29 cellular contexts compared by ENCODE assay signal in genomic region chr12:9381619-9382018, GRCh38.
DNase-seq lines count a peak whose midpoint lies in the region; ATAC-seq and TF ChIP-seq lines count a peak whose summit lies in the region.
"Had no signal": no experiment of that assay in that cellular context is flagged by ENCODE, and none has a peak within 500 bp of the region (broad histone marks: within the 10 kb centered on the region; RNA-seq: fewer than 3 reads in every experiment).

No MANE protein-coding gene starts in this region.

- 0 out of 2 replicates have a peak overlapping the region, but pooled peaks have one; percentile 8 for H2AFZ ChIP-seq in Loucy (ENCODE audit: low read length)
- H2AFZ ChIP-seq: GM23338, parathyroid adenoma had no signal

- no peak for ATAC-seq in SK-N-SH treated with all-trans-retinoic acid at 6 μM for 48 hours
- ATAC-seq: activated CD8-positive, alpha-beta memory T cell treated with anti-CD3 and anti-CD28 coated beads, Interleukin-2, amount 10 ng/mL, durations not matched to agents 7 days and 5 days; effector memory CD8-positive, alpha-beta T cell; GM23338; PC-3 had no signal

- no peaks in the 10 kb centered on the region for H3K9me3 ChIP-seq in Loucy (ENCODE audit: insufficient read depth, low read depth, low read length)
- H3K9me3 ChIP-seq: testis, uterus had no signal

- no peak overlapping the region for H3K4me3 ChIP-seq in Loucy (ENCODE audit: low read length, poor library complexity, severe bottlenecking)
- H3K4me3 ChIP-seq: coronary artery, GM23338, skin epidermis, testis, uterus had no signal

- no peaks in the 10 kb centered on the region for H3K9me2 ChIP-seq in Loucy (replicated peaks; ENCODE audit: low read depth, low read length)

- no peaks in the 10 kb centered on the region for H3K27me3 ChIP-seq in Loucy (ENCODE audit: insufficient read depth, low read length, poor library complexity, severe bottlenecking)
- H3K27me3 ChIP-seq: testis, uterus had no signal

- H3F3A ChIP-seq in Loucy (ENCODE audit: low read depth), result no peaks in the 10 kb centered on the region

- H3K9ac ChIP-seq in Loucy (ENCODE audit: low read depth, low read length, poor library complexity, severe bottlenecking), result no peak overlapping the region
- H3K9ac ChIP-seq: parathyroid adenoma had no signal

- H3K4me2 ChIP-seq in Loucy (ENCODE audit: low read depth, low read length, poor library complexity, severe bottlenecking), result no peak overlapping the region
- H3K4me2 ChIP-seq: GM23338 had no signal

- no peaks in the 10 kb centered on the region for H4K20me1 ChIP-seq in Loucy (ENCODE audit: insufficient read depth, low read length, poor library complexity, severe bottlenecking)

- H3K36me3 ChIP-seq in Loucy (ENCODE audit: insufficient read depth, low read length), result no peaks in the 10 kb centered on the region
- H3K36me3 ChIP-seq: uterus had no signal

- no peaks in the 10 kb centered on the region for H3K4me1 ChIP-seq in Loucy (ENCODE audit: insufficient read depth, low read length, poor library complexity, severe bottlenecking)
- H3K4me1 ChIP-seq: parathyroid adenoma, testis, uterus had no signal

- TF ChIP-seq CTCF in Loucy (conservative IDR thresholded peaks at IDR 0.05; ENCODE audit: low read length), result no peak

- H3K79me2 ChIP-seq in Loucy (ENCODE audit: insufficient read depth, low read length), result no peaks in the 10 kb centered on the region
- H3K79me2 ChIP-seq: parathyroid adenoma had no signal

- peak; percentile 36 for DNase-seq in SIG-M5 treated with dmso at 0.1 percent for 504 hours (lab: John Stamatoyannopoulos, UW; ENCODE audit: unreplicated experiment)
- no peak for DNase-seq in SIG-M5 (lab: John Stamatoyannopoulos, UW)
- peak; percentile 52 for DNase-seq in OCI-M1 (lab: John Stamatoyannopoulos, UW)
- peak; percentile 41 for DNase-seq in renal cortical epithelial cell (ENCODE audit: low read depth)
- DNase-seq in DMS79 (lab: John Stamatoyannopoulos, UW), result no peak
- no peak for DNase-seq in NK-92 (lab: John Stamatoyannopoulos, UW; ENCODE audit: unreplicated experiment)
- DNase-seq: 8988T; activated B cell treated with CpG ODN at 0.5 μM for 24 hours; activated CD8-positive, alpha-beta memory T cell treated with anti-CD3 and anti-CD28 coated beads, Interleukin-2, amount 10 ng/mL, durations not matched to agents 7 days and 5 days; activated T-cell treated with anti-CD3 and anti-CD28 coated beads, Interleukin-2, amount 50 U/mL, for 48 hours; caudate nucleus; CD4-positive, alpha-beta T cell; effector memory CD8-positive, alpha-beta T cell; glutamatergic neuron; NCI-H1417 treated with DMSO at 0.1 percent for 48 hours; NCI-H2081 treated with DMSO at 0.1 percent for 48 hours; NCI-H345; NCI-H774; PC-3; stimulated activated naive CD4-positive, alpha-beta T cell treated with Interleukin-2 at 50 U/mL for 16 hours; SW 1271; testis; uterus had no signal

TF ChIP-seq in SK-N-SH treated with all-trans-retinoic acid at 6 μM for 48 hours, 23 proteins besides CTCF, POLR2A, EP300 and RAD21:
- TF ChIP-seq ESRRG (CRISPR knock-in tag; IDR thresholded peaks at IDR 0.05) (no peak), CSDC2 (CRISPR knock-in tag; IDR thresholded peaks at IDR 0.05) (no peak), GLIS3 (CRISPR knock-in tag; IDR thresholded peaks at IDR 0.05) (no peak)

Comparison
In these comparisons a context has a peak if more than half of its experiments do, and no peak if none do; other contexts are left out.
1. DNase-seq: peak in SIG-M5 treated with dmso at 0.1 percent for 504 hours (single experiment), OCI-M1 (single experiment) and renal cortical epithelial cell (single experiment); none in SIG-M5 (single experiment), DMS79 (single experiment) and NK-92 (single experiment).